Comparison of ENCODE assay signal across 8 cellular contexts in genomic region chr9:113566011-113566711, GRCh38.
A peak's percentile ranks its signal among the peaks of the same experiment; 100 is the strongest.
DNase-seq lines count a peak whose midpoint lies in the region; ATAC-seq, FAIRE-seq and TF ChIP-seq lines count a peak whose summit lies in the region.

No MANE protein-coding gene starts in this region.

- H3K4me3 ChIP-seq in BE2C (ENCODE audit: low read depth, low read length) (peak overlapping the region; percentile 85), NT2/D1 (ENCODE audit: insufficient read length, low read depth) (no peak overlapping the region), fibroblast of mammary gland (ENCODE audit: control insufficient read depth, low read depth, low read length) (peak overlapping the region; percentile 54), pancreas (peak overlapping the region in 1 of 4 donors; percentile 25)

- H3K36me3 ChIP-seq in BE2C: no peaks in the 10 kb centered on the region
- H3K36me3 ChIP-seq in NT2/D1 (ENCODE audit: insufficient read depth, insufficient read length, low read length): no peaks in the 10 kb centered on the region
- H3K36me3 ChIP-seq in pancreas: no peaks in the 10 kb centered on the region

- 53 to 58% methylated on average over 8 of the region's 8 CpGs for WGBS in pancreas, 2 donors

- FAIRE-seq in pancreas (lab: Jason Lieb, UNC): no peak
- FAIRE-seq in H54 (lab: Jason Lieb, UNC): no peak

- peak overlapping the region in 3 of 4 donors; percentile 84 to 94 (median 88) for H3K27ac ChIP-seq in pancreas

- DNase-seq in BE2C (no peak), NT2/D1 (ENCODE audit: low read depth, low spot score) (no peak), fibroblast of mammary gland (ENCODE audit: low read depth) (no peak), pancreas (peak in 2 of 6 donors; percentile 48 to 51), H54 (ENCODE audit: insufficient read length, low spot score) (no peak), GM19238 (ENCODE audit: insufficient read length, low spot score) (no peak)
- DNase-seq in stimulated activated CD4-positive, alpha-beta T cell treated with anti-CD3 and anti-CD28 coated beads, Interleukin-4, amount 100 ng/mL, for 24 hours: no peak

- H3K4me1 ChIP-seq in BE2C: peaks cover 25% of the 10 kb centered on the region
- H3K4me1 ChIP-seq in NT2/D1 (ENCODE audit: insufficient read depth, insufficient read length): peaks cover 13% of the 10 kb centered on the region
- H3K4me1 ChIP-seq in pancreas: peaks cover 4 to 26% (median 8%) of the 10 kb centered on the region in 3 donors

- no peak for TF ChIP-seq POLR2A in H54 (IDR thresholded peaks at IDR 0.05; ENCODE audit: low read depth, low read length)

- H3K9me3 ChIP-seq in BE2C (no peaks in the 10 kb centered on the region), NT2/D1 (ENCODE audit: insufficient read depth, low read length) (peaks cover 2% of the 10 kb centered on the region; the same call in 1 of the 2 replicates), pancreas (no peaks in the 10 kb centered on the region)

- H3K9ac ChIP-seq in NT2/D1 (ENCODE audit: insufficient read length, low read depth): peak overlapping the region; percentile 62

- H3K27me3 ChIP-seq in BE2C (no peaks in the 10 kb centered on the region), NT2/D1 (ENCODE audit: insufficient read depth, insufficient read length) (no peaks in the 10 kb centered on the region), pancreas (no peaks in the 10 kb centered on the region)

- no peak for TF ChIP-seq CTCF in BE2C (IDR thresholded peaks at IDR 0.05; ENCODE audit: low read depth, low read length)
- no peak for TF ChIP-seq CTCF in fibroblast of mammary gland (conservative IDR thresholded peaks at IDR 0.05; ENCODE audit: control insufficient read depth, insufficient read depth, low read depth, low read length)
- no peak for TF ChIP-seq CTCF in pancreas (IDR thresholded peaks at IDR 0.05)

- no peak for ATAC-seq in pancreas
- no peak for ATAC-seq in GM21447 (IDR thresholded peaks at IDR 0.05; ENCODE audit: unreplicated experiment)

- intact Hi-C loops in pancreas (cut with DNase I): no loop called here
